ENCODE assay signal across 10 cellular contexts in the genomic region with DNA sequence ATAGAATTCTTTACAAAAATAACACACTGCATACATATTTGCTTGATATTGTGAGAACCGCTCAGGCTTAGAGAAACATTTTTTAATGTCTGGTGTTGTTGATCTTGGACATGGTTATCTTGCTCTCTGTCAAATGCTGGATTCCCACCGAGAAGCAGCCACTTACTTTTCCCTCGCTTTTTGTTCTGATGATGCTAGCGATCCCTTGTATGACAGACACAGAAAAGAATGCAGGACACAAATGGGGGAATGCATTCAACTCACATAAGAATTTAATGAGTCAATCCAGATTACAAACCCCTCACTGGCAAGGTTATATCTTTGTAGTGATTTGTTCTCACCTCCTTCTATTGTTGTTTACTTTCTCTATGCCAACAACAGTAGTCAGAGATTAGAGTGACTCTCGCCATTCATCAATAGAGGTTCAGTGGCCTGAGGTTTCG.
A peak's percentile ranks its signal among the peaks of the same experiment; 100 is the strongest.
DNase-seq lines count a peak whose midpoint lies in the region; ATAC-seq and TF ChIP-seq lines count a peak whose summit lies in the region.
"Had no signal": no experiment of that assay in that cellular context is flagged by ENCODE, and none has a peak within 500 bp of the region (broad histone marks: within the 10 kb centered on the region; RNA-seq: fewer than 3 reads in every experiment).

No MANE protein-coding gene starts in this region.

- no peak overlapping the region for H3K4me3 ChIP-seq in HAP-1
- H3K4me3 ChIP-seq in smooth muscle cell: no peak overlapping the region
- no peak overlapping the region for H3K4me3 ChIP-seq in MM.1S (ENCODE audit: low read length)
- H3K4me3 ChIP-seq in testis: no peak overlapping the region

- H2AFZ ChIP-seq in smooth muscle cell (ENCODE audit: low read depth) (no peak overlapping the region), MM.1S (ENCODE audit: low read length) (no peak overlapping the region)

- in situ Hi-C loops in HAP-1 (cut with MboI; ENCODE audit: low sequenced_read_pairs): no loop called here

- H3K9me3 ChIP-seq in HAP-1 (no peaks in the 10 kb centered on the region), smooth muscle cell (replicated peaks; ENCODE audit: low read depth) (no peaks in the 10 kb centered on the region), MM.1S (replicated peaks; ENCODE audit: insufficient read depth, low read length) (no peaks in the 10 kb centered on the region), testis (no peaks in the 10 kb centered on the region)

- TF ChIP-seq CTCF in foreskin keratinocyte (conservative IDR thresholded peaks at IDR 0.05) (no peak), smooth muscle cell (IDR thresholded peaks at IDR 0.05; ENCODE audit: borderline replicate concordance, insufficient read depth, poor library complexity, severe bottlenecking) (no peak), MM.1S (IDR thresholded peaks at IDR 0.05; ENCODE audit: low read length) (no peak), testis (IDR thresholded peaks at IDR 0.05) (no peak)

- H4K20me1 ChIP-seq in smooth muscle cell (ENCODE audit: low read depth): no peaks in the 10 kb centered on the region
- H4K20me1 ChIP-seq in MM.1S (ENCODE audit: insufficient read depth, low read length): no peaks in the 10 kb centered on the region

- intact Hi-C loops in testis (cut with DNase I; ENCODE audit: low total_unique reads): no loop called here

- no peaks in the 10 kb centered on the region for H3K79me2 ChIP-seq in smooth muscle cell (ENCODE audit: low read depth)
- H3K79me2 ChIP-seq in MM.1S (ENCODE audit: low read length): no peaks in the 10 kb centered on the region

- no peaks in the 10 kb centered on the region for H3K36me3 ChIP-seq in HAP-1 (replicated peaks)
- no peaks in the 10 kb centered on the region for H3K36me3 ChIP-seq in smooth muscle cell (ENCODE audit: low read depth)
- no peaks in the 10 kb centered on the region for H3K36me3 ChIP-seq in MM.1S (replicated peaks; ENCODE audit: insufficient read depth, low read length)
- H3K36me3 ChIP-seq in testis (ENCODE audit: low read depth, missing control alignments): no peaks in the 10 kb centered on the region

- H3K27ac ChIP-seq in foreskin keratinocyte (no peak overlapping the region), smooth muscle cell (ENCODE audit: low read depth) (no peak overlapping the region), MM.1S (ENCODE audit: low read length) (no peak overlapping the region), testis (no peak overlapping the region)

- no peaks in the 10 kb centered on the region for H3K9me2 ChIP-seq in MM.1S (replicated peaks; ENCODE audit: insufficient read depth, low read length)

- peaks cover 20% of the 10 kb centered on the region for H3K4me1 ChIP-seq in HAP-1
- peaks cover 16% of the 10 kb centered on the region for H3K4me1 ChIP-seq in foreskin keratinocyte
- peaks cover 36% of the 10 kb centered on the region for H3K4me1 ChIP-seq in smooth muscle cell (ENCODE audit: low read depth)
- H3K4me1 ChIP-seq in MM.1S (ENCODE audit: low read length): no peaks in the 10 kb centered on the region
- no peaks in the 10 kb centered on the region for H3K4me1 ChIP-seq in testis

- H3K4me2 ChIP-seq in smooth muscle cell (peak overlapping the region; percentile 29), MM.1S (ENCODE audit: low read depth, low read length) (no peak overlapping the region)

- DNase-seq in HAP-1 (ENCODE audit: low spot score in 2 of 2) (peak; percentile 26 to 53), SW480 (ENCODE audit: low spot score) (peak; percentile 24), foreskin keratinocyte (peak; percentile 89 to 94), smooth muscle cell (lab: John Stamatoyannopoulos, UW; ENCODE audit: unreplicated experiment) (no peak), NCI-H748 (lab: John Stamatoyannopoulos, UW; ENCODE audit: unreplicated experiment) (no peak), MM.1S (no peak), testis (no peak), NCI-H2171 (lab: John Stamatoyannopoulos, UW) (no peak)
- DNase-seq: NCI-H187, substantia nigra had no signal

- WGBS in smooth muscle cell (ENCODE audit: low lambda C conversion rate): 25% methylated on average over 6 of the region's 6 CpGs
- WGBS in testis, 2 donors: 55 to 58% methylated on average over 6 of the region's 6 CpGs

- peak; percentile 90 for ATAC-seq in foreskin keratinocyte

- no peaks in the 10 kb centered on the region for H3F3A ChIP-seq in smooth muscle cell (ENCODE audit: low read depth)
- H3F3A ChIP-seq in MM.1S (ENCODE audit: insufficient read depth, low read length): no peaks in the 10 kb centered on the region

- H3K9ac ChIP-seq in smooth muscle cell (ENCODE audit: low read depth) (no peak overlapping the region), MM.1S (ENCODE audit: low read length) (no peak overlapping the region)

- H3K27me3 ChIP-seq in HAP-1 (ENCODE audit: low read depth) (no peaks in the 10 kb centered on the region), foreskin keratinocyte (peaks cover under 1% of the 10 kb centered on the region), smooth muscle cell (ENCODE audit: low read depth) (no peaks in the 10 kb centered on the region), MM.1S (replicated peaks; ENCODE audit: insufficient read depth, low read length) (no peaks in the 10 kb centered on the region), testis (no peaks in the 10 kb centered on the region)

- TF ChIP-seq POLR2A in testis (IDR thresholded peaks at IDR 0.05): no peak

Comparison
In these comparisons a context has a peak if more than half of its experiments do, and no peak if none do; other contexts are left out.
1. DNase-seq: peak in HAP-1 (2 of 2), SW480 (single experiment) and foreskin keratinocyte (2 of 2); none in smooth muscle cell (single experiment), NCI-H748 (single experiment), MM.1S (single experiment), testis (single experiment) and NCI-H2171 (single experiment).